8 cellular contexts compared by ENCODE assay signal in genomic region chr19:1863638-1864479, GRCh38. TPM values are rescaled to one million over a fixed set of nuclear protein-coding genes. Genes with fewer than 3 reads are reported as not detected.
DNase-seq lines count a peak whose midpoint lies in the region; ATAC-seq and TF ChIP-seq lines count a peak whose summit lies in the region.

No MANE protein-coding gene starts in this region.

- H3K9me3 ChIP-seq in aorta (ENCODE audit: control insufficient read depth, low read length): no peaks in the 10 kb centered on the region

- WGBS in aorta, 2 donors: 0 to 1% methylated on average over 35 to 115 of the region's 115 CpGs

- ATAC-seq in HG02840 (IDR thresholded peaks at IDR 0.05; ENCODE audit: low FRiP score, unreplicated experiment) (peak; percentile 53), aorta (ENCODE audit: low FRiP score) (peak; percentile 91)

- no peaks in the 10 kb centered on the region for H3K36me3 ChIP-seq in aorta (ENCODE audit: control insufficient read depth in 1 of 2, insufficient read depth in 2 of 2, low read length in 1 of 2)

- peak overlapping the region; percentile 60 for H3K27ac Mint-ChIP-seq in T-helper 2 cell treated with Interferon-gamma antibody and Interleukin-4, amounts not matched to agents 5 μg/mL and 100 μg/mL, for 36 hours

- DNase-seq in GM13977 (ENCODE audit: low spot score) (peak; percentile 99), NCI-H146 treated with DMSO at 0.1 percent for 48 hours (lab: John Stamatoyannopoulos, UW; ENCODE audit: unreplicated experiment) (peak; percentile 54), anterior cingulate cortex (lab: John Stamatoyannopoulos, UW) (peak; percentile 54 to 96 (median 85)), hepatic stellate cell (ENCODE audit: low spot score) (peak; percentile 98), retina (peak; percentile 82), aorta (peak; percentile 95)
- peak; percentile 92 for DNase-seq in T-helper 2 cell treated with Interferon-gamma antibody and Interleukin-4, amounts not matched to agents 5 μg/mL and 100 μg/mL, for 36 hours (ENCODE audit: low spot score)

- in situ Hi-C loops in GM13977 (cut with MboI; ENCODE audit: low pct_unique_long_range_greater_than_20kb, low sequenced_read_pairs, unreplicated experiment): no loop called here

- no peaks in the 10 kb centered on the region for H3K27me3 ChIP-seq in aorta (ENCODE audit: control insufficient read depth in 1 of 2, insufficient read depth in 2 of 2, low read length in 1 of 2)

- H3K4me3 Mint-ChIP-seq in T-helper 2 cell treated with Interferon-gamma antibody and Interleukin-4, amounts not matched to agents 5 μg/mL and 100 μg/mL, for 36 hours: peak overlapping the region; percentile 76

- H3K4me3 ChIP-seq in aorta (ENCODE audit: low read length in 2 of 2): peak overlapping the region; percentile 61 to 65

- no peaks in the 10 kb centered on the region for H3K4me1 ChIP-seq in aorta (ENCODE audit: control insufficient read depth in 1 of 2, insufficient read depth in 2 of 2, low read length in 2 of 2)

- intact Hi-C loops in aorta (cut with DNase I): no loop called here

- peaks cover 13% of the 10 kb centered on the region for H3K4me1 Mint-ChIP-seq in T-helper 2 cell treated with Interferon-gamma antibody and Interleukin-4, amounts not matched to agents 5 μg/mL and 100 μg/mL, for 36 hours (ENCODE audit: low read depth)

- H3K27ac ChIP-seq in aorta (ENCODE audit: low read depth in 1 of 2, low read length in 2 of 2): no peak overlapping the region

- H3K27me3 Mint-ChIP-seq in T-helper 2 cell treated with Interferon-gamma antibody and Interleukin-4, amounts not matched to agents 5 μg/mL and 100 μg/mL, for 36 hours (ENCODE audit: low read depth): no peaks in the 10 kb centered on the region

- H3K9me3 Mint-ChIP-seq in T-helper 2 cell treated with Interferon-gamma antibody and Interleukin-4, amounts not matched to agents 5 μg/mL and 100 μg/mL, for 36 hours: no peaks in the 10 kb centered on the region

- peaks cover 5% of the 10 kb centered on the region for H3K36me3 Mint-ChIP-seq in T-helper 2 cell treated with Interferon-gamma antibody and Interleukin-4, amounts not matched to agents 5 μg/mL and 100 μg/mL, for 36 hours (ENCODE audit: low read depth)

- TF ChIP-seq CTCF in GM13977 (IDR thresholded peaks at IDR 0.05; ENCODE audit: extremely low read depth, insufficient read depth, missing control alignments): no peak

RNA-seq across cellular contexts. Expression of gene KLF16, which starts 0.5 kb away (rescaled TPM):
- 10 to 100 TPM; 17.3 to 18.3 TPM for total RNA-seq in aorta
- polyA plus RNA-seq in aorta: 1 to 10 TPM; 5.1 to 6.6 TPM

RNA-seq across cellular contexts. Expression of gene REXO1, which starts 15.6 kb away (rescaled TPM):
- total RNA-seq in aorta: 10 to 100 TPM; 27.7 to 29.9 TPM
- polyA plus RNA-seq in aorta: 10 to 100 TPM in 1 of 2 donors, 1 to 10 TPM in 1; 4.8 to 25.6 TPM

RNA-seq across cellular contexts. Expression of gene ABHD17A, which starts 21.4 kb away (rescaled TPM):
- total RNA-seq in aorta: 10 to 100 TPM; 54.8 to 64.6 TPM
- polyA plus RNA-seq in aorta: 100 to 1,000 TPM in 1 of 2 donors, 10 to 100 TPM in 1; 48.8 to 116 TPM

RNA-seq across cellular contexts. Expression of gene ADAT3, which starts 41.3 kb away (rescaled TPM):
- total RNA-seq in aorta: 1 to 10 TPM; 3.3 to 5.5 TPM
- 1 to 10 TPM; 1.5 to 5.6 TPM for polyA plus RNA-seq in aorta

RNA-seq across cellular contexts. Expression of gene SCAMP4, which starts 41.3 kb away (rescaled TPM):
- total RNA-seq in aorta: 10 to 100 TPM; 38.8 to 49.6 TPM
- polyA plus RNA-seq in aorta: 10 to 100 TPM; 10.1 to 19.1 TPM
